ENCODE assay signal across 20 cellular contexts in genomic region chr9:78811562-78812276, GRCh38.
DNase-seq lines count a peak whose midpoint lies in the region; FAIRE-seq and TF ChIP-seq lines count a peak whose summit lies in the region.
"Had no signal": no experiment of that assay in that cellular context is flagged by ENCODE, and none has a peak within 500 bp of the region (broad histone marks: within the 10 kb centered on the region; RNA-seq: fewer than 3 reads in every experiment).

No MANE protein-coding gene starts in this region.

- H3K79me2 ChIP-seq in astrocyte (ENCODE audit: insufficient read depth, low read length) = no peaks in the 10 kb centered on the region

- H3K36me3 Mint-ChIP-seq in astrocyte (ENCODE audit: low read depth, unreplicated experiment) = no peaks in the 10 kb centered on the region

- no peaks in the 10 kb centered on the region for H4K20me1 ChIP-seq in astrocyte (ENCODE audit: insufficient read depth, low read length)

- H3K9ac ChIP-seq in astrocyte (ENCODE audit: low read length) = no peak overlapping the region

- no peak overlapping the region for H3K4me3 Mint-ChIP-seq in astrocyte (ENCODE audit: unreplicated experiment)

- H3K4me1 Mint-ChIP-seq in astrocyte (ENCODE audit: low read depth, unreplicated experiment) = peaks cover 10% of the 10 kb centered on the region

- H3K9me3 Mint-ChIP-seq in astrocyte (ENCODE audit: unreplicated experiment) = no peaks in the 10 kb centered on the region

- peak overlapping the region; percentile 58 for H3K4me2 ChIP-seq in astrocyte (ENCODE audit: low read length)

- no peaks in the 10 kb centered on the region for H3K9me3 ChIP-seq in astrocyte (ENCODE audit: insufficient read depth, low read depth, low read length)
- H3K9me3 ChIP-seq: colonic mucosa, right lobe of liver had no signal

- H3K27me3 Mint-ChIP-seq in astrocyte (ENCODE audit: low read depth, unreplicated experiment) = no peaks in the 10 kb centered on the region

- TF ChIP-seq CTCF in AG10803 (conservative IDR thresholded peaks at IDR 0.05; ENCODE audit: low read length) = no peak
- no peak for TF ChIP-seq CTCF in astrocyte (IDR thresholded peaks at IDR 0.05; ENCODE audit: insufficient read depth, low read depth, low read length)

- H3K4me3 ChIP-seq in AG10803 (ENCODE audit: low read length) = no peak overlapping the region
- H3K4me3 ChIP-seq in astrocyte (ENCODE audit: insufficient read depth, low read depth, low read length) = no peak overlapping the region
- H3K4me3 ChIP-seq: colonic mucosa, heart right ventricle, K562, right lobe of liver had no signal

- H3K27ac Mint-ChIP-seq in astrocyte (ENCODE audit: unreplicated experiment) = peak overlapping the region; percentile 50

- no peak overlapping the region for H3K27ac ChIP-seq in astrocyte (ENCODE audit: low read depth, low read length)
- H3K27ac ChIP-seq: colonic mucosa, epithelial cell of prostate, heart right ventricle, right lobe of liver had no signal

- H3K36me3 ChIP-seq in astrocyte (ENCODE audit: insufficient read depth, low read length) = no peaks in the 10 kb centered on the region
- H3K36me3 ChIP-seq: colonic mucosa, heart right ventricle, right lobe of liver had no signal

- peaks cover 7% of the 10 kb centered on the region for H3K4me1 ChIP-seq in astrocyte (ENCODE audit: insufficient read depth, low read length)
- H3K4me1 ChIP-seq: colonic mucosa, heart right ventricle, right lobe of liver had no signal

- H3K27me3 ChIP-seq in astrocyte (ENCODE audit: insufficient read depth, low read length) = no peaks in the 10 kb centered on the region
- H3K27me3 ChIP-seq: colonic mucosa, heart right ventricle, right lobe of liver had no signal

- DNase-seq in AG10803 (ENCODE audit: low read depth) (peak; percentile 63), HPDE6-E6E7 (ENCODE audit: extremely low spot score) (peak; percentile 43), astrocyte (ENCODE audit: low read depth) (peak; percentile 65), islet precursor cell (peak; percentile 54), DMS53 (lab: John Stamatoyannopoulos, UW) (no peak), NCI-H1694 (lab: John Stamatoyannopoulos, UW) (no peak)
- no peak for DNase-seq in activated T-cell treated with anti-CD3 and anti-CD28 coated beads, Interleukin-2, amount 50 U/mL, for 48 hours
- no peak for DNase-seq in stimulated activated CD8-positive, alpha-beta memory T cell treated with anti-CD3 and anti-CD28 coated beads, Interleukin-4, amount 100 ng/mL, for 48 hours
- DNase-seq: activated CD4-positive, CD25-positive, alpha-beta regulatory T cell treated with anti-CD3 and anti-CD28 coated beads, Interleukin-2, amount 50 U/mL, for 72 hours; aorta; Calu3; colonic mucosa; heart right ventricle; kidney glomerular epithelial cell; NCI-H1105; nucleus accumbens; right lobe of liver; SHP77 had no signal

- peak overlapping the region; percentile 8 for H2AFZ ChIP-seq in astrocyte (ENCODE audit: low read depth, low read length)

- peak; percentile 5 for FAIRE-seq in astrocyte (lab: Jason Lieb, UNC)
- FAIRE-seq: K562 had no signal

Comparison
In these comparisons a context has a peak if more than half of its experiments do, and no peak if none do; other contexts are left out.
1. DNase-seq: peak in AG10803 (single experiment), HPDE6-E6E7 (single experiment), astrocyte (single experiment) and islet precursor cell (single experiment); none in DMS53 (single experiment), activated T-cell treated with anti-CD3 and anti-CD28 coated beads, Interleukin-2, amount 50 U/mL, for 48 hours (0 of 2), NCI-H1694 (single experiment) and stimulated activated CD8-positive, alpha-beta memory T cell treated with anti-CD3 and anti-CD28 coated beads, Interleukin-4, amount 100 ng/mL, for 48 hours (single experiment).